Comparison of ENCODE assay signal across 1 cellular context in genomic region chr19:18206018-18206417, GRCh38.
TF ChIP-seq lines count a peak whose summit lies in the region.

No MANE protein-coding gene starts in this region.

TF ChIP-seq in endothelial cell of umbilical vein, 7 proteins besides CTCF, POLR2A, EP300 and RAD21:
- TF ChIP-seq MYC (IDR thresholded peaks at IDR 0.05; ENCODE audit: low read depth, low read length) (no peak), POLR2AphosphoS5 (IDR thresholded peaks at IDR 0.05; ENCODE audit: insufficient read depth, low read depth, low read length) (no peak), JUN (IDR thresholded peaks at IDR 0.05; ENCODE audit: borderline replicate concordance, insufficient read depth, insufficient read length, low read depth) (no peak), MAX (IDR thresholded peaks at IDR 0.05; ENCODE audit: insufficient read depth, insufficient read length) (no peak), EZH2 (IDR thresholded peaks at IDR 0.05; ENCODE audit: borderline replicate concordance, low read depth, low read length, severe bottlenecking) (no peak)
